In the genomic region with DNA sequence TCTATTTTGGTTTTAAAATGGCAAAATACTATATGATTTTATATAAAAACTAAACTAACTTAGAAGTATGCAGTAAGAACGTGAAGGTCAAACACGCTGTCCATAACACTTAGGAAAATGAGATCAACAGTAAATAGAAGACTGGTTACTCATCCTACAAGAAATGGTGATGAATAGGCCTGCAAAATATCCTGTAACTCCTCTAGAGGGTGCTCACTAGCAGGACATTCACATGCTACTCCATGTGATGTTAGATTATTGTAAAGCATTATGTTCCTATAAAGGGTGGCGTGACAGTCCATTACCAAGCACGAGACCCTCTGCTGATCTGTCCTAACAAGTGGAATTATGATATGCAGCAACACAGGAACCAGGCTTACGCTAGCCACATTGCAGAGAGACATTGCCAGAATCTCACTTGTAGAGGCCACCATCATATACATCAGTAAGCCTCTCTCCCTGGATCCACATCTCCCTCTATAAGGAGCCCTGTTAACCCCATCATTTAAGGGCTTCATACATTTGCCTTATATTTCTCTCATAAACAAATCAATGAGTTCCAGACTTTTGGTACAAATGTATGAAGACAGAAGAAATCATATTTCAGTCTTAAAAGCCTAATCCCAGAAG, we compare ENCODE assay signal across 1 cellular context.
TF ChIP-seq lines count a peak whose summit lies in the region.

No MANE protein-coding gene starts in this region.

TF ChIP-seq in Ishikawa, 13 proteins besides CTCF, POLR2A, EP300 and RAD21 (continued from another document):
- TF ChIP-seq, protein P1, sequence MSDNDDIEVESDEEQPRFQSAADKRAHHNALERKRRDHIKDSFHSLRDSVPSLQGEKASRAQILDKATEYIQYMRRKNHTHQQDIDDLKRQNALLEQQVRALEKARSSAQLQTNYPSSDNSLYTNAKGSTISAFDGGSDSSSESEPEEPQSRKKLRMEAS (IDR thresholded peaks at IDR 0.05): no peak
- no peak for TF ChIP-seq TCF12 (IDR thresholded peaks at IDR 0.05; ENCODE audit: low read depth)
TF ChIP-seq in Ishikawa: peak in this region for 0.
